18 cellular contexts compared by ENCODE assay signal in the genomic region with DNA sequence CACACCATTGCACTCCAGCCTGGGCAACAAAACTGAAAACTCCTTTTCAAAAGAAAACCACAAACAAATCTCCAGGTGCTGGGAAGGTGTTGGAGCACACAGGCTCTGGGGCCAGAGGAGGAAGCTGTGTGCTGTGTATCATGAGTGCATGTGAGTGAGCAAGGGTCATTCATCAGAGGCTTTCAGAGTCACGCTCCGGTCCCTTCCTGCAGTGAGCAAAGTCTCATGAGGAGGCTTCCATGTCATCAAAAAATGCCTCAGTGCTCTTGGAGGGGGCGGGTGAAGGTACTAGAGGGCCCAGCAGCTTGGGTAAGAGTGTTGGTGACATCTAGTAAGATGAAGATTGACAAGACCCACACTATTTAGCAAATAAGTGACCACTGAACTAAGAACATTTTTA.
"Had no signal": no experiment of that assay in that cellular context is flagged by ENCODE, and none has a peak within 500 bp of the region (broad histone marks: within the 10 kb centered on the region; RNA-seq: fewer than 3 reads in every experiment).

No MANE protein-coding gene starts in this region.

- H3K9me3 ChIP-seq: heart right ventricle, left lung, mucosa of descending colon, right atrium auricular region, SJCRH30 had no signal

- H3K27me3 ChIP-seq: heart right ventricle, left lung, right atrium auricular region, SJCRH30 had no signal

- H3K9me3 Mint-ChIP-seq: activated B cell treated with CpG ODN at 0.5 μM for 24 hours; naive thymus-derived CD4-positive, alpha-beta T cell; stimulated activated naive CD8-positive, alpha-beta T cell treated with anti-CD3 and anti-CD28 coated beads, Interleukin-15, amount 100 ng/mL, for 72 hours had no signal

- H3K4me3 Mint-ChIP-seq: activated B cell treated with CpG ODN at 0.5 μM for 24 hours; activated naive CD8-positive, alpha-beta T cell; naive thymus-derived CD4-positive, alpha-beta T cell; stimulated activated naive CD8-positive, alpha-beta T cell treated with anti-CD3 and anti-CD28 coated beads, Interleukin-15, amount 100 ng/mL, for 72 hours had no signal

- FAIRE-seq: frontal cortex, TTC549 had no signal

- H3K4me1 Mint-ChIP-seq: stimulated activated naive CD8-positive, alpha-beta T cell treated with anti-CD3 and anti-CD28 coated beads, Interleukin-15, amount 100 ng/mL, for 72 hours had no signal

- H3K27me3 Mint-ChIP-seq: activated B cell treated with CpG ODN at 0.5 μM for 24 hours; activated naive CD8-positive, alpha-beta T cell; naive thymus-derived CD4-positive, alpha-beta T cell; stimulated activated naive CD8-positive, alpha-beta T cell treated with anti-CD3 and anti-CD28 coated beads, Interleukin-15, amount 100 ng/mL, for 72 hours had no signal

- ATAC-seq: heart right ventricle; left lung; mucosa of descending colon; naive thymus-derived CD4-positive, alpha-beta T cell; stimulated activated naive CD8-positive, alpha-beta T cell treated with anti-CD3 and anti-CD28 coated beads, Interleukin-15, amount 100 ng/mL, for 72 hours had no signal

- H3K36me3 Mint-ChIP-seq: activated naive CD8-positive, alpha-beta T cell had no signal

- H3K27ac ChIP-seq: heart right ventricle, left lung, right atrium auricular region, SJCRH30 had no signal

- H3K27ac Mint-ChIP-seq: activated B cell treated with CpG ODN at 0.5 μM for 24 hours; activated naive CD8-positive, alpha-beta T cell had no signal

- H3K36me3 ChIP-seq: SJCRH30 had no signal

- H3K4me2 ChIP-seq: smooth muscle cell had no signal

- DNase-seq: activated B cell treated with CpG ODN at 0.5 μM for 24 hours; activated CD4-positive, alpha-beta T cell treated with anti-CD3 and anti-CD28 coated beads, Interleukin-2, amount 50 U/mL, for 1 hour; activated T-cell treated with anti-CD3 and anti-CD28 coated beads, Interleukin-2, amount 50 U/mL, for 1 hour; aorta; heart right ventricle; islet precursor cell; left lung; mucosa of descending colon; naive thymus-derived CD4-positive, alpha-beta T cell; nucleus accumbens; SJCRH30; stimulated activated naive CD8-positive, alpha-beta T cell treated with anti-CD3 and anti-CD28 coated beads, Interleukin-15, amount 100 ng/mL, for 72 hours; SW 1271 had no signal

- H3K4me3 ChIP-seq: heart right ventricle, left lung, mucosa of descending colon, right atrium auricular region, SJCRH30, smooth muscle cell had no signal
